ENCODE assay signal across 8 cellular contexts in genomic region chr17:7685533-7686220, GRCh38. TPM values are rescaled to one million over a fixed set of nuclear protein-coding genes. Genes with fewer than 3 reads are reported as not detected.
DNase-seq lines count a peak whose midpoint lies in the region; ATAC-seq and TF ChIP-seq lines count a peak whose summit lies in the region.

No MANE protein-coding gene starts in this region.

- ATAC-seq in HG02588 (IDR thresholded peaks at IDR 0.05; ENCODE audit: unreplicated experiment) (peak; percentile 52), left cardiac atrium (peak; percentile 77 to 79)

- H3K4me1 Mint-ChIP-seq in progenitor cell of endocrine pancreas (ENCODE audit: low read depth): peaks cover 25% of the 10 kb centered on the region

- H3K9me3 Mint-ChIP-seq in progenitor cell of endocrine pancreas (ENCODE audit: low read depth): no peaks in the 10 kb centered on the region

- no peaks in the 10 kb centered on the region for H3K36me3 ChIP-seq in urinary bladder (ENCODE audit: insufficient read depth)

- TF ChIP-seq CTCF in progenitor cell of endocrine pancreas (IDR thresholded peaks at IDR 0.05; ENCODE audit: unreplicated experiment): no peak

- no peaks in the 10 kb centered on the region for H3K27me3 Mint-ChIP-seq in progenitor cell of endocrine pancreas

- intact Hi-C loops in left cardiac atrium (cut with DNase I): loop anchor here (2.0 to 10.0 kb wide), 2 partner anchors 51 to 57 kb away; partner anchors contain the start of gene SHBG (in 1 of the 2)

- no peaks in the 10 kb centered on the region for H3K4me1 ChIP-seq in urinary bladder (ENCODE audit: insufficient read depth)

- H3K27ac Mint-ChIP-seq in progenitor cell of endocrine pancreas: peak overlapping the region; percentile 100

- H3K4me3 ChIP-seq in GM08714 (ENCODE audit: low read length) (peak overlapping the region; percentile 84), urinary bladder (ENCODE audit: low read depth, low read length) (peak overlapping the region; percentile 81)

- H3K4me3 Mint-ChIP-seq in progenitor cell of endocrine pancreas (ENCODE audit: low read depth): peak overlapping the region; percentile 98

- WGBS in urinary bladder: 3% methylated on average over 44 of the region's 44 CpGs

- H3K36me3 Mint-ChIP-seq in progenitor cell of endocrine pancreas (ENCODE audit: insufficient read depth): peaks cover 6% of the 10 kb centered on the region

- peak overlapping the region; percentile 73 for H3K27ac ChIP-seq in urinary bladder (ENCODE audit: low read depth)

- DNase-seq in NCI-H1092 treated with DMSO at 0.1 percent for 48 hours (lab: John Stamatoyannopoulos, UW) (peak; percentile 94), T-helper 1 cell (peak; percentile 83 to 95 (median 89)), amniotic stem cell (lab: John Stamatoyannopoulos, UW) (peak; percentile 81), left cardiac atrium (peak; percentile 93), progenitor cell of endocrine pancreas (ENCODE audit: low spot score, unreplicated experiment) (peak; percentile 80)

RNA-seq across cellular contexts. Expression of gene TP53, which starts 1.6 kb away (rescaled TPM):
- total RNA-seq in left cardiac atrium (10 to 100 TPM; 18.5 to 23.7 TPM), progenitor cell of endocrine pancreas (106 and 121 TPM in 2 replicates), urinary bladder (17.9 TPM)
- 31.8 TPM for polyA plus RNA-seq in urinary bladder

RNA-seq across cellular contexts. Expression of gene WRAP53, which starts 2.6 kb away (rescaled TPM):
- total RNA-seq in left cardiac atrium (1 to 10 TPM; 3.7 to 6.0 TPM), progenitor cell of endocrine pancreas (26.4 and 28.0 TPM in 2 replicates), urinary bladder (4.1 TPM)
- polyA plus RNA-seq in urinary bladder: 7.7 TPM

RNA-seq across cellular contexts. Expression of gene EFNB3, which starts 19.3 kb away (rescaled TPM):
- 1 to 10 TPM; 1.1 to 1.4 TPM for total RNA-seq in left cardiac atrium
- total RNA-seq in progenitor cell of endocrine pancreas: 32.3 and 34.5 TPM in 2 replicates
- 3.3 TPM for total RNA-seq in urinary bladder
- polyA plus RNA-seq in urinary bladder: 0.86 TPM

RNA-seq across cellular contexts. Expression of gene DNAH2, which starts 31.9 kb away (rescaled TPM):
- total RNA-seq in left cardiac atrium: under 1 TPM; 0.05 to 0.24 TPM
- total RNA-seq in progenitor cell of endocrine pancreas: 0.22 and 0.29 TPM in 2 replicates
- total RNA-seq in urinary bladder: 0.11 TPM
- polyA plus RNA-seq in urinary bladder: 0.16 TPM

RNA-seq across cellular contexts. Expression of gene ATP1B2, which starts 35.0 kb away (rescaled TPM):
- total RNA-seq in left cardiac atrium (1 to 10 TPM; 1.8 to 3.7 TPM), progenitor cell of endocrine pancreas (1.5 and 2.1 TPM in 2 replicates), urinary bladder (4.9 TPM)
- 6.4 TPM for polyA plus RNA-seq in urinary bladder

Comparison
In these comparisons a context has a peak if more than half of its experiments do, and no peak if none do; other contexts are left out.
1. Peak in every context shown above with its lines: DNase-seq, ATAC-seq, H3K4me3 ChIP-seq and H3K27ac ChIP-seq.